In genomic region chr20:753897-754635, GRCh38 we compare ENCODE assay signal across 25 cellular contexts. TPM values are rescaled to one million over a fixed set of nuclear protein-coding genes. Genes with fewer than 3 reads are reported as not detected.
A peak's percentile ranks its signal among the peaks of the same experiment; 100 is the strongest.
DNase-seq lines count a peak whose midpoint lies in the region; ATAC-seq and TF ChIP-seq lines count a peak whose summit lies in the region.
"Had no signal": no experiment of that assay in that cellular context is flagged by ENCODE, and none has a peak within 500 bp of the region (broad histone marks: within the 10 kb centered on the region; RNA-seq: fewer than 3 reads in every experiment).

No MANE protein-coding gene starts in this region.

- H2AFZ ChIP-seq in trophoblast cell (ENCODE audit: insufficient read depth, low read length, poor library complexity): no peak overlapping the region

- TF ChIP-seq CTCF in 22Rv1 (IDR thresholded peaks at IDR 0.05) (no peak), Calu3 (IDR thresholded peaks at IDR 0.05; ENCODE audit: unreplicated experiment) (no peak), VCaP (conservative IDR thresholded peaks at IDR 0.05) (no peak)

- H3K36me3 Mint-ChIP-seq in Calu3 (ENCODE audit: insufficient read depth, unreplicated experiment): peaks cover 4% of the 10 kb centered on the region
- H3K36me3 Mint-ChIP-seq: CD8-positive, alpha-beta T cell had no signal

- intact Hi-C loops in Calu3 (cut with micrococcal nuclease; ENCODE audit: unreplicated experiment): no loop called here

- H4K8ac ChIP-seq in trophoblast cell (ENCODE audit: low read depth, low read length): no peak overlapping the region

- H3K4me2 ChIP-seq in trophoblast cell (ENCODE audit: low read length): no peak overlapping the region

- no peaks in the 10 kb centered on the region for H3K9me3 Mint-ChIP-seq in Calu3 (ENCODE audit: low read depth, unreplicated experiment)
- H3K9me3 Mint-ChIP-seq: CD8-positive, alpha-beta T cell had no signal

- H3K23ac ChIP-seq in trophoblast cell (ENCODE audit: low read length): no peak overlapping the region

- no peak overlapping the region for H4K91ac ChIP-seq in trophoblast cell (ENCODE audit: low read depth, low read length)

- H3K27me3 ChIP-seq in trophoblast cell (ENCODE audit: insufficient read depth, low read length): no peaks in the 10 kb centered on the region

- WGBS in trophoblast cell (ENCODE audit: extremely low coverage, insufficient coverage, insufficient read length): no CpG with 5 or more reads among the region's 10 CpGs

- H3K27ac ChIP-seq in 22Rv1 (peak overlapping the region; percentile 64), VCaP (peak overlapping the region; percentile 90), trophoblast cell (ENCODE audit: low read depth, low read length) (no peak overlapping the region)
- H3K27ac ChIP-seq: RWPE1 had no signal

- H3K18ac ChIP-seq in trophoblast cell (ENCODE audit: low read length): no peak overlapping the region

- no peak overlapping the region for H3K4me3 ChIP-seq in trophoblast cell (ENCODE audit: low read depth, low read length)
- H3K4me3 ChIP-seq: K562 had no signal

- no peaks in the 10 kb centered on the region for H3K36me3 ChIP-seq in trophoblast cell (ENCODE audit: control insufficient read depth in 1 of 2, insufficient read depth in 2 of 2, low read length in 2 of 2)

- no peak overlapping the region for H2BK120ac ChIP-seq in trophoblast cell (ENCODE audit: insufficient read depth, low read length, poor library complexity)

- DNase-seq in Calu3 (peak; percentile 54), trophoblast cell (no peak), RPMI8226 (no peak)
- DNase-seq: C1 segment of cervical spinal cord; Caco-2; CD8-positive, alpha-beta T cell; DMS 273 treated with DMSO at 0.1 percent for 48 hours; DMS79; EL; GF-D8; NCI-H1105 treated with DMSO at 0.1 percent for 48 hours; NCI-H146; NCI-H1930; NCI-H2107; NCI-H446; NCI-H524 treated with DMSO at 0.1 percent for 48 hours; SHP77 had no signal

- no peaks in the 10 kb centered on the region for H3K27me3 Mint-ChIP-seq in Calu3 (ENCODE audit: unreplicated experiment)

- peak overlapping the region; percentile 14 for H3K9ac ChIP-seq in trophoblast cell (ENCODE audit: low read length)

- H3K4me3 Mint-ChIP-seq in Calu3 (ENCODE audit: low read depth, unreplicated experiment): no peak overlapping the region
- H3K4me3 Mint-ChIP-seq: CD8-positive, alpha-beta T cell had no signal

- no peak overlapping the region for H3K14ac ChIP-seq in trophoblast cell (ENCODE audit: low read length)

- CTCF ChIA-PET in Calu3 (lab: Charles Lee): interaction anchor here (1.4 to 1.9 kb wide), 2 partner anchors 14 to 15 kb away, joined by 9 to 10 read pairs; partner anchors contain the start of gene SLC52A3

- H3K79me1 ChIP-seq in trophoblast cell (ENCODE audit: low read length): no peaks in the 10 kb centered on the region

- no peak overlapping the region for H3K4ac ChIP-seq in trophoblast cell (ENCODE audit: low read depth, low read length)

- no TSS peak for BruUV-seq in Calu3 (replicated peaks; lab: Mats Ljungman, UMichigan)

- peak overlapping the region; percentile 9 for H2BK12ac ChIP-seq in trophoblast cell (ENCODE audit: low read length)

- H2BK5ac ChIP-seq in trophoblast cell (ENCODE audit: low read depth, low read length, poor library complexity): no peak overlapping the region

- no peaks in the 10 kb centered on the region for H3K79me2 ChIP-seq in trophoblast cell (ENCODE audit: control insufficient read depth, insufficient read depth, low read length, poor library complexity)

- peaks cover 3 to 4% of the 10 kb centered on the region in 2 experiments for H3K4me1 ChIP-seq in trophoblast cell (ENCODE audit: control insufficient read depth in 1 of 2, insufficient read depth in 2 of 2, low read length in 2 of 2)
- H3K4me1 ChIP-seq: Caco-2 had no signal

- ATAC-seq in GM21360 (IDR thresholded peaks at IDR 0.05; ENCODE audit: unreplicated experiment) (no peak), HG02642 (IDR thresholded peaks at IDR 0.05; ENCODE audit: poor library complexity, unreplicated experiment) (no peak)
- ATAC-seq: CD8-positive, alpha-beta T cell; HCT116; K562 had no signal

- no peak overlapping the region for H3K27ac Mint-ChIP-seq in Calu3 (ENCODE audit: unreplicated experiment)
- H3K27ac Mint-ChIP-seq: CD8-positive, alpha-beta T cell had no signal

- H3K4me1 Mint-ChIP-seq in Calu3 (ENCODE audit: low read depth, unreplicated experiment): peaks cover 8% of the 10 kb centered on the region

- no peak overlapping the region for H2AK5ac ChIP-seq in trophoblast cell (ENCODE audit: low read length)

- H4K12ac ChIP-seq in trophoblast cell (ENCODE audit: low read depth, low read length): no peak overlapping the region

- no peaks in the 10 kb centered on the region for H3K9me3 ChIP-seq in trophoblast cell (ENCODE audit: insufficient read depth, low read depth, low read length)
- H3K9me3 ChIP-seq: Caco-2 had no signal

RNA-seq across cellular contexts. Expression of gene SLC52A3, which starts 14.2 kb away (rescaled TPM):
- total RNA-seq in Calu3 (2022): 11.1 TPM in 2 replicates
- polyA plus RNA-seq in trophoblast cell (2013): 5.0 and 5.1 TPM in 2 replicates
- total RNA-seq: A673; CD8-positive, alpha-beta T cell had no signal
